8 cellular contexts compared by ENCODE assay signal in genomic region chr15:66774001-66774814, GRCh38.
DNase-seq lines count a peak whose midpoint lies in the region; ATAC-seq and TF ChIP-seq lines count a peak whose summit lies in the region.

No MANE protein-coding gene starts in this region.

- no peak overlapping the region for H3K4me3 ChIP-seq in vagina

- H3K27me3 Mint-ChIP-seq in Calu3 (ENCODE audit: unreplicated experiment) (no peaks in the 10 kb centered on the region), osteocyte (ENCODE audit: unreplicated experiment) (no peaks in the 10 kb centered on the region)
- peaks cover 21% of the 10 kb centered on the region for H3K27me3 Mint-ChIP-seq in activated naive CD4-positive, alpha-beta T cell treated with anti-CD3 and anti-CD28 coated beads, Interleukin-2, amount 10 ng/mL, durations not matched to agents 7 days and 5 days

- H3K4me3 Mint-ChIP-seq in Calu3 (ENCODE audit: low read depth, unreplicated experiment) (no peak overlapping the region), osteocyte (ENCODE audit: unreplicated experiment) (no peak overlapping the region)
- H3K4me3 Mint-ChIP-seq in activated naive CD4-positive, alpha-beta T cell treated with anti-CD3 and anti-CD28 coated beads, Interleukin-2, amount 10 ng/mL, durations not matched to agents 7 days and 5 days, result no peak overlapping the region

- peak; percentile 97 for DNase-seq in Calu3
- peak in 64 of 76 experiments; percentile 4 to 75 (median 43) for DNase-seq in HUDEP-2 (lab: John Stamatoyannopoulos, UW; ENCODE audit: unreplicated experiment in 76 of 76)
- peak; percentile 75 for DNase-seq in RKO (ENCODE audit: low spot score)
- DNase-seq in activated naive CD4-positive, alpha-beta T cell treated with anti-CD3 and anti-CD28 coated beads, Interleukin-2, amount 10 ng/mL, durations not matched to agents 7 days and 5 days, result peak; percentile 73
- DNase-seq in head of caudate nucleus, result peak; percentile 58 to 87 (median 76)
- DNase-seq in osteocyte (ENCODE audit: extremely low spot score, unreplicated experiment), result peak; percentile 93
- DNase-seq in vagina (ENCODE audit: extremely low spot score in 2 of 2), result no peak

- CTCF ChIA-PET in Calu3 (lab: Charles Lee), result interaction anchor here (1.2 to 6.6 kb wide), 3 partner anchors 68 to 155 kb away, joined by 3 to 35 read pairs (median 22); no protein-coding TSS in a partner anchor
- CTCF ChIA-PET in activated naive CD4-positive, alpha-beta T cell treated with anti-CD3 and anti-CD28 coated beads, Interleukin-2, amount 10 ng/mL, durations not matched to agents 7 days and 5 days (lab: Charles Lee), result interaction anchor here (0.9 to 2.5 kb wide), 11 partner anchors 48 to 174 kb away, joined by 3 to 18 read pairs (median 5); no protein-coding TSS in a partner anchor

- H3K27me3 ChIP-seq in vagina, result no peaks in the 10 kb centered on the region

- peak overlapping the region; percentile 51 for H3K27ac ChIP-seq in vagina

- no peaks in the 10 kb centered on the region for H3K9me3 ChIP-seq in vagina

- TF ChIP-seq CTCF in Calu3 (IDR thresholded peaks at IDR 0.05; ENCODE audit: unreplicated experiment) (peak; percentile 98), osteocyte (IDR thresholded peaks at IDR 0.05) (peak; percentile 98), vagina (IDR thresholded peaks at IDR 0.05) (peak; percentile 89 to 99 (median 91))

- BruUV-seq in Calu3 (replicated peaks; lab: Mats Ljungman, UMichigan), result no TSS peak

- intact Hi-C loops in Calu3 (cut with micrococcal nuclease; ENCODE audit: unreplicated experiment) (loop anchor here (2.0 to 5.0 kb wide), 4 partner anchors 52 to 172 kb away; no protein-coding TSS in a partner anchor), head of caudate nucleus (cut with DNase I) (loop anchor here (10.0 kb wide), 3 partner anchors 69 to 159 kb away; partner anchors contain the start of gene SMAD6), vagina (cut with DNase I) (loop anchor here (5.0 kb wide), 1 partner anchor 67 kb away; no protein-coding TSS in a partner anchor)

- H3K4me1 ChIP-seq in vagina, result peaks cover 40% of the 10 kb centered on the region

- ATAC-seq in GM18867 (IDR thresholded peaks at IDR 0.05; ENCODE audit: unreplicated experiment), result no peak

- peaks cover 87% of the 10 kb centered on the region for H3K4me1 Mint-ChIP-seq in Calu3 (ENCODE audit: low read depth, unreplicated experiment)
- H3K4me1 Mint-ChIP-seq in activated naive CD4-positive, alpha-beta T cell treated with anti-CD3 and anti-CD28 coated beads, Interleukin-2, amount 10 ng/mL, durations not matched to agents 7 days and 5 days, result peaks cover 2% of the 10 kb centered on the region
- peaks cover 71% of the 10 kb centered on the region for H3K4me1 Mint-ChIP-seq in osteocyte (ENCODE audit: unreplicated experiment)

- no peaks in the 10 kb centered on the region for H3K36me3 ChIP-seq in vagina

- peaks cover 43% of the 10 kb centered on the region for H3K36me3 Mint-ChIP-seq in Calu3 (ENCODE audit: insufficient read depth, unreplicated experiment)
- H3K36me3 Mint-ChIP-seq in activated naive CD4-positive, alpha-beta T cell treated with anti-CD3 and anti-CD28 coated beads, Interleukin-2, amount 10 ng/mL, durations not matched to agents 7 days and 5 days, result no peaks in the 10 kb centered on the region
- no peaks in the 10 kb centered on the region for H3K36me3 Mint-ChIP-seq in osteocyte (ENCODE audit: unreplicated experiment)

- H3K27ac Mint-ChIP-seq in Calu3 (ENCODE audit: unreplicated experiment), result peak overlapping the region; percentile 76
- no peak overlapping the region for H3K27ac Mint-ChIP-seq in activated naive CD4-positive, alpha-beta T cell treated with anti-CD3 and anti-CD28 coated beads, Interleukin-2, amount 10 ng/mL, durations not matched to agents 7 days and 5 days
- H3K27ac Mint-ChIP-seq in osteocyte (ENCODE audit: unreplicated experiment), result peak overlapping the region; percentile 81

- TF ChIP-seq POLR2A in vagina (IDR thresholded peaks at IDR 0.05), result no peak

- H3K9me3 Mint-ChIP-seq in Calu3 (ENCODE audit: low read depth, unreplicated experiment) (no peaks in the 10 kb centered on the region), osteocyte (ENCODE audit: unreplicated experiment) (no peaks in the 10 kb centered on the region)
- H3K9me3 Mint-ChIP-seq in activated naive CD4-positive, alpha-beta T cell treated with anti-CD3 and anti-CD28 coated beads, Interleukin-2, amount 10 ng/mL, durations not matched to agents 7 days and 5 days, result no peaks in the 10 kb centered on the region

Comparison
In these comparisons a context has a peak if more than half of its experiments do, and no peak if none do; other contexts are left out.
1. DNase-seq: peak in Calu3 (single experiment), HUDEP-2 (64 of 76), RKO (single experiment), activated naive CD4-positive, alpha-beta T cell treated with anti-CD3 and anti-CD28 coated beads, Interleukin-2, amount 10 ng/mL, durations not matched to agents 7 days and 5 days (single experiment), head of caudate nucleus (42 of 42) and osteocyte (single experiment); none in vagina (0 of 2).
2. Peak in every context shown above with its lines, with median percentiles within 50 percentile points of each other: CTCF ChIP-seq.